ENCODE assay signal across 23 cellular contexts in the genomic region with DNA sequence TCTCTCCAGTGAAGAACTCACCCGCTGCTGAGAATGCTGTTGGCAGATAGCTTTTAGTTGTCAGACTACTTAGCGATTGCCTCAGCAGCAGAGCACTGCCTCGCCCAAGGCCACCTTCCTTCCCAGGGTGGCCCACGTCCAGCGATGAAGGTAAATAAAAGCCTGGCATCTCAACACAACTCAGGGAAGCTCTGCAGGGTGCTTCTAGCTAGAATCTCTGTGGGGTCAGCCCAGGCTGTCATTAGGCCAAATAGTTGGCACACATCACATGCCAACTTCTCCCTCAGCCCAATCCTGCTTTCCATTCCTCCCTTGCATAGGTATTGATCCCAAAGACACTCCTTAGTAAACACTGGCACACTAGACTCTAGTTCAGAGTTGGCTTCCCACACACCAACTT.
"Had no signal": no experiment of that assay in that cellular context is flagged by ENCODE, and none has a peak within 500 bp of the region (broad histone marks: within the 10 kb centered on the region; RNA-seq: fewer than 3 reads in every experiment).

No MANE protein-coding gene starts in this region.

- H3K27ac ChIP-seq: neural progenitor cell, ovary, parathyroid adenoma, psoas muscle, right lobe of liver, sigmoid colon, stomach, thoracic aorta, thyroid gland, tibial nerve, upper lobe of left lung, vagina had no signal

- DNase-seq: occipital lobe; ovary; posterior cingulate gyrus; psoas muscle; right cardiac atrium; right lobe of liver; sigmoid colon; small intestine; stimulated activated CD4-positive, alpha-beta T cell treated with anti-CD3 and anti-CD28 coated beads, Interleukin-15, amount 100 ng/mL, for 24 hours; stimulated activated CD4-positive, alpha-beta T cell treated with anti-CD3 and anti-CD28 coated beads, Interleukin-2, amount 100 ng/mL, for 24 hours; stimulated activated CD4-positive, alpha-beta T cell treated with anti-CD3 and anti-CD28 coated beads, Interleukin-2, amount 100 ng/mL, for 48 hours; stimulated activated CD4-positive, alpha-beta T cell treated with anti-CD3 and anti-CD28 coated beads, Interleukin-4, amount 100 ng/mL, for 24 hours; stimulated activated naive B cell treated with anti-CD40 and anti-IgM and Interleukin-4, amounts not matched to agents 10 μg/mL and 1 μg/mL and 100 μg/mL, for 72 hours; stimulated activated naive CD4-positive, alpha-beta T cell treated with Interleukin-2 at 50 U/mL for 16 hours; stomach; thyroid gland; trophoblast cell; upper lobe of left lung had no signal
